In genomic region chr1:167359295-167359694, GRCh38 we compare ENCODE assay signal across 9 cellular contexts.
"Had no signal": no experiment of that assay in that cellular context is flagged by ENCODE, and none has a peak within 500 bp of the region (broad histone marks: within the 10 kb centered on the region; RNA-seq: fewer than 3 reads in every experiment).

No MANE protein-coding gene starts in this region.

- H3K9ac ChIP-seq: GM23248, KMS-11 had no signal

- H3K4me1 ChIP-seq: HAP-1 had no signal

- H3K9me3 ChIP-seq: HAP-1 had no signal

- H3K27ac ChIP-seq: GM23248, KMS-11 had no signal

- H2AFZ ChIP-seq: GM23248 had no signal

- DNase-seq: GM23248, GOT3, H7, IMR-90, KBM-7 had no signal

- H3K4me2 ChIP-seq: KMS-11 had no signal

- ATAC-seq: HCT116 had no signal

- H3K36me3 ChIP-seq: HAP-1 had no signal

- H3K4me3 ChIP-seq: GM23248, HAP-1 had no signal

- FAIRE-seq: HTR-8/SVneo had no signal
